19 cellular contexts compared by ENCODE assay signal in the genomic region with DNA sequence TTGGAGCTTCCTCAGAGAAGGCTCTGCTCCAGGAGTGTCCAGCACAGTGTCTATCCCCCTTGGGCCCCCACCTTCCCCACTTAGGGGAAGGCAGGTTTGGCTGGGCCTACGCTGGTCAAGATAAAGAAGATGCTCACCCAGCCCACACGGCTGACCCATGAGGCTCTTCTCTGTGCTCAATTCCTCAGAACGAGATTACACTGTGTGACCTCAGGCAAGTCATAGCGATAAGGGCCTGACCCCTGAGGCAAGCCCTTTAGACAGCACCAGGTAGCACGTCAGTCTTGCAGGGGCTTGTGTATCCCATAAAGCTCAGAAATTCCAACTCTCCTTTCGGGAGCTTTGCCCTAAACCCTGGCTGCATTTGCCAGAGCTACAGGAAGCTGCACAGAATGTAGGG. TPM values are rescaled to one million over a fixed set of nuclear protein-coding genes. Genes with fewer than 3 reads are reported as not detected.
DNase-seq lines count a peak whose midpoint lies in the region; ATAC-seq, FAIRE-seq and TF ChIP-seq lines count a peak whose summit lies in the region.
"Had no signal": no experiment of that assay in that cellular context is flagged by ENCODE, and none has a peak within 500 bp of the region (broad histone marks: within the 10 kb centered on the region; RNA-seq: fewer than 3 reads in every experiment).

No MANE protein-coding gene starts in this region.

- H3K27me3 ChIP-seq in Caco-2 (replicated peaks; ENCODE audit: control insufficient read depth, insufficient read depth, low read length) (no peaks in the 10 kb centered on the region), K562 (ENCODE audit: control insufficient read depth in 2 of 2, insufficient read depth in 2 of 2, low read length in 2 of 2) (no peaks in the 10 kb centered on the region)
- H3K27me3 ChIP-seq in CD8-positive, alpha-beta memory T cell (ENCODE audit: insufficient read depth, low read length, poor library complexity, severe bottlenecking) = no peaks in the 10 kb centered on the region
- H3K27me3 ChIP-seq: BE2C had no signal

- TF ChIP-seq POLR2A in K562 (conservative IDR thresholded peaks at IDR 0.05) = no peak

- H3K4me1 ChIP-seq in Caco-2 (peaks cover 15% of the 10 kb centered on the region), K562 (replicated peaks in 1 of 2; ENCODE audit: control insufficient read depth in 2 of 2, insufficient read depth in 2 of 2, low read length in 2 of 2) (peaks cover 10 to 17% of the 10 kb centered on the region in 2 experiments; a peak in 4 of 5 replicates)
- peaks cover 15% of the 10 kb centered on the region for H3K4me1 ChIP-seq in CD8-positive, alpha-beta memory T cell (ENCODE audit: insufficient read depth, low read length)
- H3K4me1 ChIP-seq: BE2C had no signal

- TF ChIP-seq CTCF in C4-2B (conservative IDR thresholded peaks at IDR 0.05) (no peak), Caco-2 (IDR thresholded peaks at IDR 0.05; ENCODE audit: insufficient read depth in 1 of 2, low read depth in 1 of 2, low read length in 1 of 2, severe bottlenecking in 1 of 2, unreplicated experiment in 1 of 2) (no peak), K562 (IDR thresholded peaks at IDR 0.05 in 2 of 3, conservative IDR thresholded peaks at IDR 0.05 in 1 of 3; ENCODE audit: insufficient read depth in 2 of 3, low read depth in 1 of 3, low read length in 3 of 3) (no peak)

- 17% methylated on average over 6 of the region's 6 CpGs for WGBS in K562 (ENCODE audit: insufficient coverage, low coverage, missing lambda C conversion rate)

- H3K9me1 ChIP-seq in K562 (ENCODE audit: control insufficient read depth, insufficient read depth, low read length) = peaks cover 6% of the 10 kb centered on the region

- peaks cover 21% of the 10 kb centered on the region for H3K4me1 Mint-ChIP-seq in Caco-2 (ENCODE audit: low read depth, unreplicated experiment)
- peaks cover 32 to 60% (median 47%) of the 10 kb centered on the region in 4 donors for H3K4me1 Mint-ChIP-seq in naive thymus-derived CD8-positive, alpha-beta T cell
- peaks cover 38 to 42% (median 41%) of the 10 kb centered on the region in 3 donors for H3K4me1 Mint-ChIP-seq in CD8-positive, alpha-beta memory T cell

- intact Hi-C loops in Caco-2 (cut with micrococcal nuclease; ENCODE audit: unreplicated experiment) (no loop called here), K562 (cut with micrococcal nuclease) (no loop called here), Right ventricle myocardium inferior (cut with DNase I) (no loop called here)

- peaks cover 22% of the 10 kb centered on the region for H4K20me1 ChIP-seq in K562 (replicated peaks; ENCODE audit: control insufficient read depth, insufficient read depth, low read length)

- FAIRE-seq in K562 (lab: Jason Lieb, UNC) = peak; percentile 73
- FAIRE-seq: GM12891, HepG2 had no signal

- peak overlapping the region; percentile 76 for H3K27ac ChIP-seq in C4-2B
- H3K27ac ChIP-seq in K562 (ENCODE audit: extremely low read depth, low read depth, low read length) = no peak overlapping the region
- H3K27ac ChIP-seq in CD8-positive, alpha-beta memory T cell (ENCODE audit: low read depth, low read length) = no peak overlapping the region

- H3K36me3 ChIP-seq in Caco-2 (ENCODE audit: control insufficient read depth, insufficient read depth, low read length) (no peaks in the 10 kb centered on the region; the same call in 1 of the 2 replicates), K562 (ENCODE audit: control insufficient read depth, insufficient read depth, low read length) (peaks cover 25% of the 10 kb centered on the region)
- no peaks in the 10 kb centered on the region for H3K36me3 ChIP-seq in CD8-positive, alpha-beta memory T cell (ENCODE audit: insufficient read depth, low read length)

- H3K4me3 ChIP-seq in Caco-2 (ENCODE audit: low read depth, low read length) = no peak overlapping the region
- no peak overlapping the region for H3K4me3 ChIP-seq in K562
- no peak overlapping the region for H3K4me3 ChIP-seq in CD8-positive, alpha-beta memory T cell (ENCODE audit: low read length)

- TF ChIP-seq EP300 in K562 (IDR thresholded peaks at IDR 0.05; ENCODE audit: low read length) = no peak

- CTCF ChIA-PET in Caco-2 (lab: Charles Lee) (interaction anchor here (1.5 kb wide), 1 partner anchor 17 kb away, joined by 3 read pairs; no protein-coding TSS in a partner anchor), K562 (lab: Yijun Ruan, JAX; ENCODE audit: low intra/inter-chr PET ratio) (no interaction called here)
- CTCF ChIA-PET in CD8-positive, alpha-beta memory T cell (lab: Charles Lee) = no interaction called here

- H3K9me3 ChIP-seq in Caco-2 (no peaks in the 10 kb centered on the region), K562 (replicated peaks; ENCODE audit: control insufficient read depth, insufficient read depth, low read depth, low read length) (no peaks in the 10 kb centered on the region)
- H3K9me3 ChIP-seq in CD8-positive, alpha-beta memory T cell (ENCODE audit: low read length) = no peaks in the 10 kb centered on the region
- H3K9me3 ChIP-seq: BE2C had no signal

- no peaks in the 10 kb centered on the region for H3K27me3 Mint-ChIP-seq in Caco-2 (ENCODE audit: insufficient read depth, unreplicated experiment)
- H3K27me3 Mint-ChIP-seq in naive thymus-derived CD8-positive, alpha-beta T cell = no peaks in the 10 kb centered on the region
- H3K27me3 Mint-ChIP-seq in CD8-positive, alpha-beta memory T cell = no peaks in the 10 kb centered on the region

- DNase-seq in Caco-2 (no peak), K562 (ENCODE audit: extremely low read depth in 1 of 4, low spot score in 3 of 4) (peak in 1 of 4 experiments; percentile 56), Right ventricle myocardium inferior (ENCODE audit: missing footprints) (no peak), OCI-M2 (lab: John Stamatoyannopoulos, UW; ENCODE audit: unreplicated experiment) (no peak), SIG-M5 (lab: John Stamatoyannopoulos, UW) (no peak)
- DNase-seq in naive thymus-derived CD8-positive, alpha-beta T cell = no peak
- no peak for DNase-seq in CD8-positive, alpha-beta memory T cell
- DNase-seq: ACHN, BE2C, COR-L47, HCEC 1CT, Karpas-422, MM.1S, NCI-H1105 treated with DMSO at 0.1 percent for 48 hours, NCI-H187, PC-3 had no signal

- no peak overlapping the region for H3K4me2 ChIP-seq in K562 (ENCODE audit: insufficient read depth, low read length)

- BruUV-seq in Caco-2 (replicated peaks; lab: Mats Ljungman, UMichigan) (no TSS peak), K562 (replicated peaks; lab: Mats Ljungman, UMichigan) (no TSS peak)

- POLR2A ChIA-PET in Caco-2 (lab: Charles Lee) (no interaction called here), K562 (lab: Yijun Ruan, JAX) (interaction anchor here (0.9 kb wide), 1 partner anchor 11 kb away, joined by 3 read pairs; no protein-coding TSS in a partner anchor)
- POLR2A ChIA-PET in naive thymus-derived CD8-positive, alpha-beta T cell (lab: Charles Lee) = interaction anchor here (1.2 kb wide), 1 partner anchor 10 kb away, joined by 4 read pairs; no protein-coding TSS in a partner anchor
- POLR2A ChIA-PET in CD8-positive, alpha-beta memory T cell (lab: Charles Lee) = no interaction called here

- H3K36me3 Mint-ChIP-seq in Caco-2 (ENCODE audit: insufficient read depth, unreplicated experiment) = peaks cover 9% of the 10 kb centered on the region
- H3K36me3 Mint-ChIP-seq in naive thymus-derived CD8-positive, alpha-beta T cell = peaks cover 0 to 31% (median 4%) of the 10 kb centered on the region in 3 donors
- peaks cover 0 to 20% (median 7%) of the 10 kb centered on the region in 3 donors for H3K36me3 Mint-ChIP-seq in CD8-positive, alpha-beta memory T cell

- peak overlapping the region; percentile 71 for H3K27ac Mint-ChIP-seq in Caco-2 (ENCODE audit: unreplicated experiment)
- H3K27ac Mint-ChIP-seq in naive thymus-derived CD8-positive, alpha-beta T cell = peak overlapping the region in 9 of 10 donors; percentile 8 to 94 (median 71)
- H3K27ac Mint-ChIP-seq in CD8-positive, alpha-beta memory T cell = peak overlapping the region in 3 of 8 donors; percentile 1 to 81 (median 17)

- H3K9ac ChIP-seq in K562 (ENCODE audit: insufficient read depth in 1 of 2, low read depth in 2 of 2, low read length in 2 of 2) = peak overlapping the region in 1 of 2 experiments; percentile 43; a peak in 1 of 4 replicates

- H2AFZ ChIP-seq in K562 (ENCODE audit: low read depth, low read length) = no peak overlapping the region

- ATAC-seq in K562 (peak; percentile 91), Right ventricle myocardium inferior (no peak)
- no peak for ATAC-seq in naive thymus-derived CD8-positive, alpha-beta T cell
- ATAC-seq: HepG2, PC-3 had no signal

- H3K4me3 Mint-ChIP-seq in Caco-2 (ENCODE audit: unreplicated experiment) = no peak overlapping the region
- peak overlapping the region in 4 of 10 donors; percentile 2 to 31 (median 16) for H3K4me3 Mint-ChIP-seq in naive thymus-derived CD8-positive, alpha-beta T cell
- no peak overlapping the region for H3K4me3 Mint-ChIP-seq in CD8-positive, alpha-beta memory T cell

- H3K79me2 ChIP-seq in K562 (ENCODE audit: control insufficient read depth, insufficient read depth, low read length) = peaks cover 18% of the 10 kb centered on the region

- no peak for TF ChIP-seq RAD21 in K562 (CRISPR knock-in tag; conservative IDR thresholded peaks at IDR 0.05 in 1 of 2, IDR thresholded peaks at IDR 0.05 in 1 of 2)

- in situ Hi-C loops in K562 (cut with MboI) = no loop called here

- no peaks in the 10 kb centered on the region for H3K9me3 Mint-ChIP-seq in Caco-2 (ENCODE audit: unreplicated experiment)
- H3K9me3 Mint-ChIP-seq in naive thymus-derived CD8-positive, alpha-beta T cell = no peaks in the 10 kb centered on the region
- no peaks in the 10 kb centered on the region for H3K9me3 Mint-ChIP-seq in CD8-positive, alpha-beta memory T cell

RNA-seq across cellular contexts. Expression of a gene that starts 32.6 kb away (rescaled TPM):
- 18.9 and 20.0 TPM in 2 replicates for total RNA-seq in Caco-2 (2022)
- total RNA-seq in K562 (2011; cell fraction: chromatin; rRNA removed; ENCODE audit: low replicate concordance) = 10.6 and 16.2 TPM in 2 replicates
- 11.2 and 12.9 TPM in 2 replicates for total RNA-seq in K562 (2011; cell fraction: nucleolus; rRNA removed)
- 11.4 and 11.6 TPM in 2 replicates for total RNA-seq in K562 (2011; cell fraction: nucleoplasm; rRNA removed)
- 13.4 and 20.8 TPM in 2 replicates for total RNA-seq in K562 (2014; rRNA removed)
- total RNA-seq in K562 (2014; rRNA removed; fragmentation: Illumina TruSeq; extraction: Trizol) = 17.5 and 20.0 TPM in 2 replicates
- total RNA-seq in K562 (2015; rRNA removed; fragmentation: Illumina TruSeq; extraction: Trizol) = 16.3 and 16.5 TPM in 2 replicates
- 21.1 and 21.3 TPM in 2 replicates for total RNA-seq in K562 (2021)
- polyA plus RNA-seq in K562 (2011; rRNA removed) = 13.2 and 18.7 TPM in 2 replicates
- polyA plus RNA-seq in K562 (2011; cell fraction: cytosol; rRNA removed) = 15.4 and 25.7 TPM in 2 replicates
- 8.4 and 15.2 TPM in 2 replicates for polyA plus RNA-seq in K562 (2011; cell fraction: nucleus; rRNA removed)
- 14.3 and 16.8 TPM in 2 replicates for polyA plus RNA-seq in K562 (2012)
- 23.5 and 26.6 TPM in 2 replicates for polyA plus RNA-seq in K562 (2014; fragmentation: Illumina TruSeq; extraction: Trizol)
- 10 to 100 TPM in 1 of 2 experiments, 1 to 10 TPM in 1; 9.5 to 12.2 TPM for polyA plus RNA-seq in K562 (2014; fragmentation: Nextera tagmentation; extraction: Ambion mirVana)
- 18.0 and 20.3 TPM in 2 replicates for polyA plus RNA-seq in K562 (2014; rRNA removed)
- 13.1 and 21.5 TPM in 2 replicates for polyA minus RNA-seq in K562 (2011; rRNA and poly(A)+ RNA removed)
- 8.4 and 12.5 TPM in 2 replicates for polyA minus RNA-seq in K562 (2011; cell fraction: cytosol; rRNA and poly(A)+ RNA removed)
- 4.7 and 5.2 TPM in 2 replicates for polyA minus RNA-seq in K562 (2011; cell fraction: nucleus; rRNA and poly(A)+ RNA removed)
- 10 to 100 TPM in 1 of 2 experiments, 1 to 10 TPM in 1; 10.0 to 10.8 TPM for total RNA-seq in naive thymus-derived CD8-positive, alpha-beta T cell
- polyA plus RNA-seq in naive thymus-derived CD8-positive, alpha-beta T cell = 10 to 100 TPM in 1 of 3 donors, 1 to 10 TPM in 2; 5.2 to 11.7 (median 9.5) TPM
- total RNA-seq in Right ventricle myocardium inferior = 0.60 TPM
- 1 to 10 TPM; 5.1 TPM for total RNA-seq in CD8-positive, alpha-beta memory T cell
- 11.9 TPM for polyA plus RNA-seq in CD8-positive, alpha-beta memory T cell

RNA-seq across cellular contexts. Expression of a gene that starts 40.8 kb away (rescaled TPM):
- total RNA-seq in Caco-2 (2022) (30.3 and 34.5 TPM in 2 replicates), K562 (2014; rRNA removed) (17.9 and 24.7 TPM in 2 replicates), K562 (2014; rRNA removed; fragmentation: Illumina TruSeq; extraction: Trizol) (17.0 and 17.5 TPM in 2 replicates), K562 (2015; rRNA removed; fragmentation: Illumina TruSeq; extraction: Trizol) (12.2 and 13.3 TPM in 2 replicates), K562 (2021) (41.0 and 48.5 TPM in 2 replicates), Right ventricle myocardium inferior (5.1 TPM)
- 24.8 and 33.6 TPM in 2 replicates for total RNA-seq in K562 (2011; cell fraction: chromatin; rRNA removed; ENCODE audit: low replicate concordance)
- 15.1 and 15.7 TPM in 2 replicates for total RNA-seq in K562 (2011; cell fraction: nucleolus; rRNA removed)
- total RNA-seq in K562 (2011; cell fraction: nucleoplasm; rRNA removed) = 20.1 and 31.3 TPM in 2 replicates
- polyA plus RNA-seq in K562 (2011; rRNA removed) (19.1 and 24.8 TPM in 2 replicates), K562 (2014; fragmentation: Illumina TruSeq; extraction: Trizol) (34.1 and 40.0 TPM in 2 replicates), K562 (2014; fragmentation: Nextera tagmentation; extraction: Ambion mirVana) (1 to 10 TPM; 7.6 to 8.3 TPM), K562 (2014; rRNA removed) (30.1 and 32.7 TPM in 2 replicates)
- 17.9 and 36.4 TPM in 2 replicates for polyA plus RNA-seq in K562 (2011; cell fraction: cytosol; rRNA removed)
- 22.9 and 38.7 TPM in 2 replicates for polyA plus RNA-seq in K562 (2011; cell fraction: nucleus; rRNA removed)
- polyA plus RNA-seq in K562 (2012) = 21.4 and 21.8 TPM in 2 replicates
- 12.4 and 15.6 TPM in 2 replicates for polyA minus RNA-seq in K562 (2011; rRNA and poly(A)+ RNA removed)
- polyA minus RNA-seq in K562 (2011; cell fraction: cytosol; rRNA and poly(A)+ RNA removed) = 13.0 and 14.8 TPM in 2 replicates
- 5.8 and 7.0 TPM in 2 replicates for polyA minus RNA-seq in K562 (2011; cell fraction: nucleus; rRNA and poly(A)+ RNA removed)
- 10 to 100 TPM; 76.9 to 78.1 TPM for total RNA-seq in naive thymus-derived CD8-positive, alpha-beta T cell
- polyA plus RNA-seq in naive thymus-derived CD8-positive, alpha-beta T cell = 10 to 100 TPM; 48.7 to 84.0 (median 68.4) TPM
- 10 to 100 TPM; 46.2 to 52.1 TPM for total RNA-seq in CD8-positive, alpha-beta memory T cell
- 92.5 TPM for polyA plus RNA-seq in CD8-positive, alpha-beta memory T cell

Comparison
In these comparisons a context has a peak if more than half of its experiments do, and no peak if none do; other contexts are left out.
1. POLR2A ChIA-PET loops: an anchor here in K562 (0.9 kb wide) and naive thymus-derived CD8-positive, alpha-beta T cell (1.2 kb wide); none called in Caco-2 and CD8-positive, alpha-beta memory T cell.